30 cellular contexts compared by ENCODE assay signal in genomic region chr2:45876611-45877010, GRCh38.
"Had no signal": no experiment of that assay in that cellular context is flagged by ENCODE, and none has a peak within 500 bp of the region (broad histone marks: within the 10 kb centered on the region; RNA-seq: fewer than 3 reads in every experiment).

No MANE protein-coding gene starts in this region.

- H3K27me3 Mint-ChIP-seq: dendritic cell treated with granulocyte-macrophage colony-stimulating factor and Interleukin-4, amounts not matched to agents 40 ng/mL and 50 ng/mL, for 4 days; effector memory CD8-positive, alpha-beta T cell had no signal

- H3K4me2 ChIP-seq: hepatocyte had no signal

- H3K4me3 ChIP-seq: colonic mucosa, coronary artery, dorsolateral prefrontal cortex, esophagus muscularis mucosa, esophagus squamous epithelium, gastrocnemius medialis, gastroesophageal sphincter, heart left ventricle, heart right ventricle, hepatocyte had no signal

- ATAC-seq: effector memory CD8-positive, alpha-beta T cell; esophagus mucosa; foreskin keratinocyte; gastrocnemius medialis; gastroesophageal sphincter; heart left ventricle; heart right ventricle had no signal

- H3K4me1 ChIP-seq: colonic mucosa, foreskin keratinocyte had no signal

- H3K4me3 Mint-ChIP-seq: dendritic cell treated with granulocyte-macrophage colony-stimulating factor and Interleukin-4, amounts not matched to agents 40 ng/mL and 50 ng/mL, for 4 days; effector memory CD8-positive, alpha-beta T cell; endodermal cell had no signal

- H2AFZ ChIP-seq: hepatocyte had no signal

- H3K27ac ChIP-seq: colonic mucosa, coronary artery, dorsolateral prefrontal cortex, epithelial cell of prostate, esophagus muscularis mucosa, esophagus squamous epithelium, foreskin keratinocyte, gastrocnemius medialis, gastroesophageal sphincter, heart left ventricle, heart right ventricle, hepatocyte had no signal

- H3K36me3 ChIP-seq: colonic mucosa, gastrocnemius medialis had no signal

- H3K27me3 ChIP-seq: colonic mucosa, dorsolateral prefrontal cortex, esophagus muscularis mucosa, esophagus squamous epithelium, foreskin keratinocyte, gastrocnemius medialis, gastroesophageal sphincter, heart left ventricle, heart right ventricle, hepatocyte had no signal

- H3K27ac Mint-ChIP-seq: dendritic cell treated with granulocyte-macrophage colony-stimulating factor and Interleukin-4, amounts not matched to agents 40 ng/mL and 50 ng/mL, for 4 days; effector memory CD8-positive, alpha-beta T cell; endodermal cell had no signal

- FAIRE-seq: colon, endometrium, endothelial cell of umbilical vein, frontal cortex had no signal

- DNase-seq: colonic mucosa; cortex of kidney; dermis blood vessel endothelial cell; dorsolateral prefrontal cortex; effector CD4-positive, alpha-beta T cell; effector CD8-positive, alpha-beta T cell; effector memory CD4-positive, alpha-beta T cell; effector memory CD8-positive, alpha-beta T cell; endodermal cell; erythroblast; esophagus squamous epithelium; foreskin fibroblast; foreskin keratinocyte; foreskin melanocyte; gastrocnemius medialis; glutamatergic neuron; head of caudate nucleus; heart left ventricle; heart right ventricle had no signal

- H3K79me2 ChIP-seq: hepatocyte had no signal
